Comparison of ENCODE assay signal across 1 cellular context in the genomic region with DNA sequence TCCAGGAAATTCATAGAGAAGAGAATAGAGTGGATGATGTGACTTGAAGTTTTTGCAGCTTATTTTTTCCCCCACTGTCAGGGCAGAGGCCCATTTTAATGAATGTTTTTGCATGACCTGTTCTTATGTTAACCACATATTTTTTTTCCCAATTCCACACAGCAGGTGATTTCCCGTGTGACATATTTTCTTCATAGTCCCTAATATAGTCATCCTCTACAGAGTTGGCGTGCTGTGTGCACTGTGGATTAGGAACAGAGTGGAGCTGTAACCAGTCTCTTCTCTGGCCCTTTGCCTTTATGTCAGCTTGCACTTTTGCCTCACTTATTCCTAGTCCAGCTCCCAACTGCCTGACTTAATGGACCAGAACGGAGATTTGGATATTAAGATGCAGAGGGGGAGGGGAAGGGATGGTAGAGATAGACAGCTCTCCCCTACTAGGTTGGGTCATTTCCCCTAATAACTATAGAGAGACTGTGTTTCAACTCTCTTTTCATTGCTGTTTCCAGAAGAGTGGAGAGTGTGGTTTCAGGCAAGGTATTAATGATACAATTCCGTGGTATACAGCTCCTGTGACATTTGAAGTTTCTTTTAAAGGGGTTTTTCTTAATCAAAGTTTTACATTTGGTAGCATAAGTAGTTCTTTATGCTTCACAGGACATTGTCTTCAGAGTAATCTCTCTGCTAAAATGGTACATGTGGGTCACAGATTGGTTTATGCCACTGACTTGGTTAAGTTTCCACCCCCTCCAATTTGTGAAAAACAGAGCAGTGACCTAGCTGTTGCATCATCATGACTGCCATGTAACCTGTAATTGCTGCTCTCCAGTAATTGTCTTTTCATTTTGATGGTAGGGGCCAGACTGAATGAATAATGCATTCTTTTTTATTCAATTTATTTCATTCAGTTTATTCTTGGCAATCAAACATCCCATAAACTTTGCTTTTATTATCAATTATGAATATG.
TF ChIP-seq lines count a peak whose summit lies in the region.

No MANE protein-coding gene starts in this region.

TF ChIP-seq in K562, 482 proteins besides CTCF, POLR2A, EP300 and RAD21 (continued from another document):
- TF ChIP-seq JUND (IDR thresholded peaks at IDR 0.05; ENCODE audit: borderline replicate concordance, low read depth, low read length), result peak; percentile 39; the same call in 1 of the 2 replicates
- no peak for TF ChIP-seq JUND (tag; IDR thresholded peaks at IDR 0.05; ENCODE audit: borderline replicate concordance, low read depth, low read length)
- TF ChIP-seq CHD1 (IDR thresholded peaks at IDR 0.05; ENCODE audit: low read length), result no peak
- no peak for TF ChIP-seq FOXJ2 (tag; IDR thresholded peaks at IDR 0.05)
- TF ChIP-seq L3MBTL2 (IDR thresholded peaks at IDR 0.05), result 0 out of 2 replicates have a peak, but pooled peaks have one; percentile 11
- TF ChIP-seq TCF3 (CRISPR knock-in tag; IDR thresholded peaks at IDR 0.05), result no peak
- TF ChIP-seq CEBPG (CRISPR knock-in tag; IDR thresholded peaks at IDR 0.05), result peak; percentile 81
- TF ChIP-seq CEBPG (tag; conservative IDR thresholded peaks at IDR 0.05 in 1 of 2, IDR thresholded peaks at IDR 0.05 in 1 of 2), result peak; percentile 91 to 94
- TF ChIP-seq, protein P1, sequence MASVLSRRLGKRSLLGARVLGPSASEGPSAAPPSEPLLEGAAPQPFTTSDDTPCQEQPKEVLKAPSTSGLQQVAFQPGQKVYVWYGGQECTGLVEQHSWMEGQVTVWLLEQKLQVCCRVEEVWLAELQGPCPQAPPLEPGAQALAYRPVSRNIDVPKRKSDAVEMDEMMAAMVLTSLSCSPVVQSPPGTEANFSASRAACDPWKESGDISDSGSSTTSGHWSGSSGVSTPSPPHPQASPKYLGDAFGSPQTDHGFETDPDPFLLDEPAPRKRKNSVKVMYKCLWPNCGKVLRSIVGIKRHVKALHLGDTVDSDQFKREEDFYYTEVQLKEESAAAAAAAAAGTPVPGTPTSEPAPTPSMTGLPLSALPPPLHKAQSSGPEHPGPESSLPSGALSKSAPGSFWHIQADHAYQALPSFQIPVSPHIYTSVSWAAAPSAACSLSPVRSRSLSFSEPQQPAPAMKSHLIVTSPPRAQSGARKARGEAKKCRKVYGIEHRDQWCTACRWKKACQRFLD (CRISPR knock-in tag; IDR thresholded peaks at IDR 0.05), result peak; percentile 66; the same call in 1 of the 2 replicates
- no peak for TF ChIP-seq ZNF165 (CRISPR knock-in tag; IDR thresholded peaks at IDR 0.05; ENCODE audit: borderline replicate concordance)
- TF ChIP-seq ZNF589 (CRISPR knock-in tag; IDR thresholded peaks at IDR 0.05; ENCODE audit: low read depth), result peak; percentile 46; the same call in 1 of the 2 replicates
- no peak for TF ChIP-seq TRIM25 (IDR thresholded peaks at IDR 0.05; ENCODE audit: borderline replicate concordance)
- no peak for TF ChIP-seq SMARCB1 (IDR thresholded peaks at IDR 0.05; ENCODE audit: insufficient read length, low read depth)
- TF ChIP-seq ETV5 (CRISPR knock-in tag; IDR thresholded peaks at IDR 0.05; ENCODE audit: low read depth), result no peak
